ENCODE assay signal across 12 cellular contexts in the genomic region with DNA sequence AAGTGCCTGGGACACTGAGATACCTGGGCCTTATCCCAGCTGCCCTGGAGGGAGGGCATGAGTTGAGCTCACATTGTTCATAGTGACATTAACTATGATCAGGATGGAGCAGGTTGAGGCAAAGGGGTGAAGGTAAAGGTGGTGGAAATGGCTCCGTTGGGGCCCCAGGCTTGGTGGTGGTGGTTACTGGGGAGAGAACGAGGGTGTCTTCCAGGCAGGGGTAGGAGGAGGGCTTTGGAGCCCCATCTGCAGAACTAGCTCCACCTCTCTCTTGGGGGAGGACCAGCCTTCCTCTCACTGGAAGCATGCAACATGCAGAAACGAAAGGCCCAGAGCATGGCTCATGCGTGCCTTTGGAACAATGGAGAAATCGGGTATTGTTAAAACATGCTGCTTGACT.
A peak's percentile ranks its signal among the peaks of the same experiment; 100 is the strongest.
DNase-seq lines count a peak whose midpoint lies in the region; ATAC-seq and TF ChIP-seq lines count a peak whose summit lies in the region.
"Had no signal": no experiment of that assay in that cellular context is flagged by ENCODE, and none has a peak within 500 bp of the region (broad histone marks: within the 10 kb centered on the region; RNA-seq: fewer than 3 reads in every experiment).

No MANE protein-coding gene starts in this region.

- no peaks in the 10 kb centered on the region for H3K36me3 ChIP-seq in colonic mucosa
- H3K36me3 ChIP-seq: adrenal gland had no signal

- no peaks in the 10 kb centered on the region for H3K9me3 ChIP-seq in colonic mucosa
- H3K9me3 ChIP-seq: adrenal gland had no signal

- H3K4me3 ChIP-seq in colonic mucosa = no peak overlapping the region
- H3K4me3 ChIP-seq: adrenal gland had no signal

- TF ChIP-seq CTCF in colonic mucosa (IDR thresholded peaks at IDR 0.05) = no peak

- H3K4me1 ChIP-seq in colonic mucosa = no peaks in the 10 kb centered on the region

- intact Hi-C loops in colonic mucosa (cut with DNase I) = no loop called here

- DNase-seq in CD1c-positive myeloid dendritic cell (ENCODE audit: extremely low spot score) = peak; percentile 25
- DNase-seq in colonic mucosa = no peak
- no peak for DNase-seq in NCI-H82 (lab: John Stamatoyannopoulos, UW)
- no peak for DNase-seq in GM03348 (ENCODE audit: low spot score)
- no peak for DNase-seq in NCI-H748 treated with DMSO at 0.1 percent for 48 hours (lab: John Stamatoyannopoulos, UW)
- no peak for DNase-seq in DMS 273 (lab: John Stamatoyannopoulos, UW; ENCODE audit: unreplicated experiment)
- DNase-seq: foreskin melanocyte, occipital lobe had no signal

- no peaks in the 10 kb centered on the region for H3K27me3 ChIP-seq in colonic mucosa
- H3K27me3 ChIP-seq: adrenal gland had no signal

- peak overlapping the region; percentile 2 for H3K27ac ChIP-seq in colonic mucosa

- no peak overlapping the region for H3K9ac ChIP-seq in colonic mucosa (ENCODE audit: low read depth in 2 of 2, low read length in 2 of 2)

- ATAC-seq in GM19395 (IDR thresholded peaks at IDR 0.05; ENCODE audit: unreplicated experiment) (peak; percentile 22), HG03135 (IDR thresholded peaks at IDR 0.05; ENCODE audit: unreplicated experiment) (peak; percentile 20)
- ATAC-seq: Panc1 had no signal
